In genomic region chr14:75906228-75906627, GRCh38 we compare ENCODE assay signal across 8 cellular contexts.
"Had no signal": no experiment of that assay in that cellular context is flagged by ENCODE, and none has a peak within 500 bp of the region (broad histone marks: within the 10 kb centered on the region; RNA-seq: fewer than 3 reads in every experiment).

No MANE protein-coding gene starts in this region.

- H3K9me3 Mint-ChIP-seq: activated CD4-positive, alpha-beta memory T cell treated with anti-CD3 and anti-CD28 coated beads for 36 hours; activated CD4-positive, alpha-beta T cell treated with anti-CD3 and anti-CD28 coated beads, Interleukin-2, amount 10 ng/mL, durations not matched to agents 7 days and 5 days; activated naive CD4-positive, alpha-beta T cell treated with anti-CD3 and anti-CD28 coated beads, Interleukin-2, amount 10 ng/mL, durations not matched to agents 7 days and 5 days; activated naive CD8-positive, alpha-beta T cell treated with anti-CD3 and anti-CD28 coated beads for 36 hours; activated T-helper 2 cell treated with anti-CD3 and anti-CD28 coated beads, Interferon-gamma antibody, Interleukin-2, Interleukin-4, amounts not matched to agents 10 μg/mL and 5 μg/mL and 100 μg/mL, durations not matched to agents 14 hours and 24 hours and 36 hours had no signal

- H3K4me1 Mint-ChIP-seq: activated CD4-positive, alpha-beta T cell treated with anti-CD3 and anti-CD28 coated beads, Interleukin-2, amount 10 ng/mL, durations not matched to agents 7 days and 5 days; activated naive CD4-positive, alpha-beta T cell treated with anti-CD3 and anti-CD28 coated beads, Interleukin-2, amount 10 ng/mL, durations not matched to agents 7 days and 5 days; activated naive CD8-positive, alpha-beta T cell treated with anti-CD3 and anti-CD28 coated beads for 36 hours had no signal

- H3K9me3 ChIP-seq: SK-N-SH had no signal

- H3K27me3 Mint-ChIP-seq: activated CD4-positive, alpha-beta memory T cell treated with anti-CD3 and anti-CD28 coated beads for 36 hours; activated CD4-positive, alpha-beta T cell treated with anti-CD3 and anti-CD28 coated beads, Interleukin-2, amount 10 ng/mL, durations not matched to agents 7 days and 5 days; activated naive CD4-positive, alpha-beta T cell treated with anti-CD3 and anti-CD28 coated beads, Interleukin-2, amount 10 ng/mL, durations not matched to agents 7 days and 5 days; activated naive CD8-positive, alpha-beta T cell treated with anti-CD3 and anti-CD28 coated beads for 36 hours had no signal

- H3K9ac ChIP-seq: SK-N-SH had no signal

- DNase-seq: NCI-H774 had no signal

- H3K27ac Mint-ChIP-seq: activated CD4-positive, alpha-beta memory T cell treated with anti-CD3 and anti-CD28 coated beads for 36 hours; activated CD4-positive, alpha-beta T cell treated with anti-CD3 and anti-CD28 coated beads, Interleukin-2, amount 10 ng/mL, durations not matched to agents 7 days and 5 days; activated naive CD4-positive, alpha-beta T cell treated with anti-CD3 and anti-CD28 coated beads, Interleukin-2, amount 10 ng/mL, durations not matched to agents 7 days and 5 days; activated naive CD8-positive, alpha-beta T cell treated with anti-CD3 and anti-CD28 coated beads for 36 hours; activated T-helper 2 cell treated with anti-CD3 and anti-CD28 coated beads, Interferon-gamma antibody, Interleukin-2, Interleukin-4, amounts not matched to agents 10 μg/mL and 5 μg/mL and 100 μg/mL, durations not matched to agents 14 hours and 24 hours and 36 hours had no signal

- H3K9me2 ChIP-seq: SK-N-SH had no signal

- H3K27ac ChIP-seq: VCaP had no signal

- H3K4me3 Mint-ChIP-seq: activated CD4-positive, alpha-beta memory T cell treated with anti-CD3 and anti-CD28 coated beads for 36 hours; activated CD4-positive, alpha-beta T cell treated with anti-CD3 and anti-CD28 coated beads, Interleukin-2, amount 10 ng/mL, durations not matched to agents 7 days and 5 days; activated naive CD4-positive, alpha-beta T cell treated with anti-CD3 and anti-CD28 coated beads, Interleukin-2, amount 10 ng/mL, durations not matched to agents 7 days and 5 days; activated naive CD8-positive, alpha-beta T cell treated with anti-CD3 and anti-CD28 coated beads for 36 hours had no signal

- H3K36me3 Mint-ChIP-seq: activated CD4-positive, alpha-beta memory T cell treated with anti-CD3 and anti-CD28 coated beads for 36 hours; activated naive CD4-positive, alpha-beta T cell treated with anti-CD3 and anti-CD28 coated beads, Interleukin-2, amount 10 ng/mL, durations not matched to agents 7 days and 5 days; activated naive CD8-positive, alpha-beta T cell treated with anti-CD3 and anti-CD28 coated beads for 36 hours had no signal

- H3K4me2 ChIP-seq: SK-N-SH had no signal
